ENCODE assay signal across 13 cellular contexts in genomic region chr4:116585240-116585639, GRCh38.
"Had no signal": no experiment of that assay in that cellular context is flagged by ENCODE, and none has a peak within 500 bp of the region (broad histone marks: within the 10 kb centered on the region; RNA-seq: fewer than 3 reads in every experiment).

No MANE protein-coding gene starts in this region.

- H3K9me3 Mint-ChIP-seq: activated naive CD4-positive, alpha-beta T cell treated with anti-CD3 and anti-CD28 coated beads, Interleukin-2, amount 50 U/mL, for 24 hours; brain; endodermal cell had no signal

- DNase-seq: amniotic stem cell; cerebellar nuclear complex; endodermal cell; left cardiac atrium; mucosa of descending colon; naive thymus-derived CD8-positive, alpha-beta T cell; posterior cingulate gyrus; small intestine; tibial artery; uterus had no signal

- H3K4me1 Mint-ChIP-seq: activated naive CD4-positive, alpha-beta T cell treated with anti-CD3 and anti-CD28 coated beads, Interleukin-2, amount 50 U/mL, for 24 hours; brain; naive thymus-derived CD8-positive, alpha-beta T cell had no signal

- H3K27ac Mint-ChIP-seq: activated naive CD4-positive, alpha-beta T cell treated with anti-CD3 and anti-CD28 coated beads, Interleukin-2, amount 50 U/mL, for 24 hours; brain; endodermal cell; naive thymus-derived CD8-positive, alpha-beta T cell had no signal

- ATAC-seq: activated CD4-positive, CD25-positive, alpha-beta regulatory T cell treated with anti-CD3 and anti-CD28 coated beads, Interleukin-2, amount 50 U/mL, for 24 hours; left cardiac atrium; mucosa of descending colon; naive thymus-derived CD8-positive, alpha-beta T cell had no signal

- H3K4me3 Mint-ChIP-seq: activated naive CD4-positive, alpha-beta T cell treated with anti-CD3 and anti-CD28 coated beads, Interleukin-2, amount 50 U/mL, for 24 hours; brain; endodermal cell; naive thymus-derived CD8-positive, alpha-beta T cell had no signal

- H3K27me3 Mint-ChIP-seq: activated naive CD4-positive, alpha-beta T cell treated with anti-CD3 and anti-CD28 coated beads, Interleukin-2, amount 50 U/mL, for 24 hours; brain; naive thymus-derived CD8-positive, alpha-beta T cell had no signal
